ENCODE assay signal across 24 cellular contexts in the genomic region with DNA sequence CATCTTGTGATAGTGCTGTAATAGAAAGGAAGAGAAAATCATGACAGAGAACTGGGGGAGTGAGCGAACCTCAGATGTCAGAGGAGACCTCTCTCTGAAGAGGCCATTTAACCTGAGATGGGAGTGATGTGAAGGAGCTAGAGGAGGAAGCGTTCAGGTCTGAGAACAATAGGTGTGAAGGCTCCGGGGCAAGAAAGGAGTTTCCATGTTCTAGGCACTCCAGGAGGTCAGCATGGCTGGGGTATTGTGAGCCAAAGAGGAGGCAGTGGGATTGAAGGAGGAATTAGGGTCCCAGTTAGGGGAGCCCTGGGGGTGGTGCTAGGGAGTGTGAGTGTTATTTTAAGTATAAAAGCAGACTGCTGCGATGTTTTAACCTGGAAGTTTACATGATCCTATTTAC.
"Had no signal": no experiment of that assay in that cellular context is flagged by ENCODE, and none has a peak within 500 bp of the region (broad histone marks: within the 10 kb centered on the region; RNA-seq: fewer than 3 reads in every experiment).

No MANE protein-coding gene starts in this region.

- H3K9me3 Mint-ChIP-seq: activated naive CD4-positive, alpha-beta T cell treated with anti-CD3 and anti-CD28 coated beads, Interleukin-2, amount 50 U/mL, for 24 hours; activated T-helper 1 cell treated with anti-CD3 and anti-CD28 coated beads, Interleukin-12 subunit alpha, Interleukin-12 subunit beta, Interleukin-2, Interleukin-4 antibody, amounts not matched to agents 30 ng/mL and 10 ng/mL and 1 ng/mL, durations not matched to agents 14 hours and 24 hours and 36 hours; central memory CD8-positive, alpha-beta T cell; natural killer cell treated with Interleukin-12 subunit alpha and Interleukin-12 subunit beta and Interleukin-15 and Interleukin-18, amount 100 ng/mL, for 72 hours had no signal

- H3K36me3 Mint-ChIP-seq: natural killer cell treated with Interleukin-12 subunit alpha and Interleukin-12 subunit beta and Interleukin-15 and Interleukin-18, amount 100 ng/mL, for 72 hours had no signal

- H3K27ac Mint-ChIP-seq: activated CD8-positive, alpha-beta T cell treated with anti-CD3 and anti-CD28 coated beads, Interleukin-2, amount 10 ng/mL, durations not matched to agents 7 days and 5 days; activated naive CD4-positive, alpha-beta T cell treated with anti-CD3 and anti-CD28 coated beads, Interleukin-2, amount 50 U/mL, for 24 hours; activated T-helper 1 cell treated with anti-CD3 and anti-CD28 coated beads, Interleukin-12 subunit alpha, Interleukin-12 subunit beta, Interleukin-2, Interleukin-4 antibody, amounts not matched to agents 30 ng/mL and 10 ng/mL and 1 ng/mL, durations not matched to agents 14 hours and 24 hours and 36 hours; natural killer cell treated with Interleukin-12 subunit alpha and Interleukin-12 subunit beta and Interleukin-15 and Interleukin-18, amount 100 ng/mL, for 72 hours had no signal

- H3K4me1 ChIP-seq: breast epithelium, left lung, thyroid gland had no signal

- ATAC-seq: activated CD8-positive, alpha-beta T cell treated with anti-CD3 and anti-CD28 coated beads, Interleukin-2, amount 10 ng/mL, durations not matched to agents 7 days and 5 days; gastroesophageal sphincter; left lung; natural killer cell treated with Interleukin-12 subunit alpha and Interleukin-12 subunit beta and Interleukin-15 and Interleukin-18, amount 100 ng/mL, for 72 hours; SK-N-SH treated with all-trans-retinoic acid at 6 μM for 48 hours; stimulated activated naive CD8-positive, alpha-beta T cell treated with anti-CD3 and anti-CD28 coated beads, Interleukin-15, Interleukin-2, amounts not matched to agents 100 U/mL and 50 U/mL, for 24 hours had no signal

- H3K27me3 ChIP-seq: adrenal gland, breast epithelium, esophagus muscularis mucosa, gastroesophageal sphincter, left lung, thyroid gland had no signal

- H3K9me3 ChIP-seq: adrenal gland, breast epithelium, esophagus muscularis mucosa, gastroesophageal sphincter, left lung, thyroid gland had no signal

- H3K27me3 Mint-ChIP-seq: activated naive CD4-positive, alpha-beta T cell treated with anti-CD3 and anti-CD28 coated beads, Interleukin-2, amount 50 U/mL, for 24 hours; central memory CD8-positive, alpha-beta T cell had no signal

- DNase-seq: activated CD4-positive, alpha-beta T cell treated with anti-CD3 and anti-CD28 coated beads, Interleukin-2, amount 50 U/mL, for 1 hour; activated CD4-positive, CD25-positive, alpha-beta regulatory T cell treated with anti-CD3 and anti-CD28 coated beads, Interleukin-2, amount 50 U/mL, for 72 hours; activated CD8-positive, alpha-beta T cell treated with anti-CD3 and anti-CD28 coated beads, Interleukin-2, amount 10 ng/mL, durations not matched to agents 7 days and 5 days; activated gamma-delta T cell; adrenal gland; effector memory CD4-positive, alpha-beta T cell; head of caudate nucleus; kidney; left lung; mammary epithelial cell; occipital lobe; retina; stimulated activated CD4-positive, alpha-beta T cell treated with anti-CD3 and anti-CD28 coated beads, Interleukin-4, amount 100 ng/mL, for 24 hours; stimulated activated naive CD8-positive, alpha-beta T cell treated with anti-CD3 and anti-CD28 coated beads, Interleukin-15, Interleukin-2, amounts not matched to agents 100 U/mL and 50 U/mL, for 24 hours; thyroid gland had no signal

- H3K27ac ChIP-seq: left lung, thyroid gland, VCaP had no signal

- H3K36me3 ChIP-seq: adrenal gland, breast epithelium, esophagus muscularis mucosa, gastroesophageal sphincter, left lung, thyroid gland had no signal

- H3K4me3 ChIP-seq: adrenal gland, breast epithelium, esophagus muscularis mucosa, gastroesophageal sphincter, left lung, thyroid gland had no signal

- H3K4me3 Mint-ChIP-seq: activated CD8-positive, alpha-beta T cell treated with anti-CD3 and anti-CD28 coated beads, Interleukin-2, amount 10 ng/mL, durations not matched to agents 7 days and 5 days; activated naive CD4-positive, alpha-beta T cell treated with anti-CD3 and anti-CD28 coated beads, Interleukin-2, amount 50 U/mL, for 24 hours; activated T-helper 1 cell treated with anti-CD3 and anti-CD28 coated beads, Interleukin-12 subunit alpha, Interleukin-12 subunit beta, Interleukin-2, Interleukin-4 antibody, amounts not matched to agents 30 ng/mL and 10 ng/mL and 1 ng/mL, durations not matched to agents 14 hours and 24 hours and 36 hours; central memory CD8-positive, alpha-beta T cell; natural killer cell treated with Interleukin-12 subunit alpha and Interleukin-12 subunit beta and Interleukin-15 and Interleukin-18, amount 100 ng/mL, for 72 hours had no signal

- H3K4me1 Mint-ChIP-seq: activated naive CD4-positive, alpha-beta T cell treated with anti-CD3 and anti-CD28 coated beads, Interleukin-2, amount 50 U/mL, for 24 hours; central memory CD8-positive, alpha-beta T cell had no signal
